Comparison of ENCODE assay signal across 8 cellular contexts in genomic region chr10:132319853-132320669, GRCh38. TPM values are rescaled to one million over a fixed set of nuclear protein-coding genes. Genes with fewer than 3 reads are reported as not detected.
DNase-seq lines count a peak whose midpoint lies in the region; ATAC-seq, FAIRE-seq and TF ChIP-seq lines count a peak whose summit lies in the region.

No MANE protein-coding gene starts in this region.

- in situ Hi-C loops in GM12878 (cut with MboI) = no loop called here

- DNase-seq in A673 (ENCODE audit: low spot score) (peak; percentile 63), NB4 (ENCODE audit: low read depth) (peak; percentile 95), GM12878 (ENCODE audit: low read depth, low spot score) (peak; percentile 66), osteocyte (ENCODE audit: extremely low spot score, unreplicated experiment) (no peak), NCI-H1436 (lab: John Stamatoyannopoulos, UW) (no peak), cerebellum (ENCODE audit: low spot score) (no peak)

- H3K4me1 Mint-ChIP-seq in osteocyte (ENCODE audit: unreplicated experiment) = peaks cover 41% of the 10 kb centered on the region

- H3K36me3 ChIP-seq in A673 (ENCODE audit: insufficient read depth, low read length, poor library complexity, severe bottlenecking) (no peaks in the 10 kb centered on the region), GM12878 (ENCODE audit: control insufficient read depth in 2 of 2, insufficient read depth in 2 of 2, low read length in 1 of 2) (peaks cover 0 to 3% of the 10 kb centered on the region in 2 experiments; a peak in 1 of 4 replicates)

- H3K9ac ChIP-seq in GM12878 (ENCODE audit: control insufficient read depth, insufficient read depth, low read length) = no peak overlapping the region

- POLR2A ChIA-PET in A673 (lab: Charles Lee; ENCODE audit: low non-redundant PET) = no interaction called here
- POLR2A ChIA-PET in GM12878 (lab: Charles Lee) = no interaction called here

- no peaks in the 10 kb centered on the region for H3K79me2 ChIP-seq in GM12878 (ENCODE audit: control insufficient read depth, insufficient read depth, low read length)

- 0 out of 2 replicates have a peak, but pooled peaks have one; percentile 5 for TF ChIP-seq RAD21 in GM12878 (IDR thresholded peaks at IDR 0.05; ENCODE audit: insufficient read depth, low read depth, low read length)

- peaks cover 31% of the 10 kb centered on the region for H3K4me1 ChIP-seq in A673 (ENCODE audit: insufficient read depth, low read length, poor library complexity, severe bottlenecking)
- H3K4me1 ChIP-seq in GM12878 (ENCODE audit: control insufficient read depth, insufficient read depth, low read length) = peaks cover 27% of the 10 kb centered on the region

- CTCF ChIA-PET in A673 (lab: Charles Lee) = interaction anchor here (0.6 kb wide), 1 partner anchor 73 kb away, joined by 3 read pairs; no protein-coding TSS in a partner anchor
- CTCF ChIA-PET in GM12878 (lab: Yijun Ruan, JAX) = no interaction called here

- H3K27me3 Mint-ChIP-seq in osteocyte (ENCODE audit: unreplicated experiment) = no peaks in the 10 kb centered on the region

- SMC1A ChIA-PET in GM12878 (lab: Charles Lee; ENCODE audit: uncharacterized antibody, unreplicated experiment) = interaction anchor here (1.0 kb wide), 1 partner anchor 67 kb away, joined by 3 read pairs; no protein-coding TSS in a partner anchor

- H3K4me3 ChIP-seq in A673 (ENCODE audit: low read depth, low read length, poor library complexity, severe bottlenecking) (no peak overlapping the region), NB4 (ENCODE audit: low read depth, low read length) (peak overlapping the region; percentile 12), GM12878 (no peak overlapping the region)

- H3K4me2 ChIP-seq in GM12878 (ENCODE audit: control insufficient read depth, insufficient read depth) = peak overlapping the region; percentile 77

- no peaks in the 10 kb centered on the region for H3K9me3 Mint-ChIP-seq in osteocyte (ENCODE audit: unreplicated experiment)

- peak overlapping the region; percentile 95 for H3K27ac Mint-ChIP-seq in osteocyte (ENCODE audit: unreplicated experiment)

- ATAC-seq in GM18502 (IDR thresholded peaks at IDR 0.05; ENCODE audit: poor library complexity, unreplicated experiment) (peak; percentile 99), HG02642 (IDR thresholded peaks at IDR 0.05; ENCODE audit: poor library complexity, unreplicated experiment) (peak; percentile 95), GM12878 (peak; percentile 100)

- FAIRE-seq in GM12878 (lab: Jason Lieb, UNC) = peak; percentile 97

- intact Hi-C loops in A673 (cut with micrococcal nuclease; ENCODE audit: unreplicated experiment) = no loop called here
- intact Hi-C loops in GM12878 (cut with micrococcal nuclease; ENCODE audit: unreplicated experiment) = loop anchor here (5.0 to 10.0 kb wide), 2 partner anchors 217 to 255 kb away; partner anchors contain the start of gene INPP5A

- RAD21 ChIA-PET in GM12878 (lab: Charles Lee; ENCODE audit: unreplicated experiment) = no interaction called here

- TF ChIP-seq CTCF in A673 (conservative IDR thresholded peaks at IDR 0.05; ENCODE audit: low read depth, low read length) (no peak), NB4 (IDR thresholded peaks at IDR 0.05; ENCODE audit: low read depth, low read length) (no peak), GM12878 (IDR thresholded peaks at IDR 0.05 in 2 of 3, conservative IDR thresholded peaks at IDR 0.05 in 1 of 3; ENCODE audit: control insufficient read depth in 2 of 3, extremely low read depth in 1 of 3, insufficient read depth in 1 of 3, low read depth in 3 of 3, low read length in 3 of 3) (no peak), osteocyte (IDR thresholded peaks at IDR 0.05) (no peak)

- 14% methylated on average over 15 of the region's 15 CpGs for WGBS in GM12878 (ENCODE audit: insufficient coverage, insufficient replicate concordance, low lambda C conversion rate, missing lambda C conversion rate)

- peak in 1 of 2 experiments; percentile 83; a peak in 1 of 4 replicates for TF ChIP-seq EP300 in GM12878 (IDR thresholded peaks at IDR 0.05; ENCODE audit: borderline replicate concordance in 1 of 2, control insufficient read depth in 1 of 2, low read depth in 2 of 2, low read length in 2 of 2)

- H4K20me1 ChIP-seq in GM12878 (ENCODE audit: control insufficient read depth, insufficient read depth) = no peaks in the 10 kb centered on the region

- H3K36me3 Mint-ChIP-seq in osteocyte (ENCODE audit: unreplicated experiment) = peaks cover 11% of the 10 kb centered on the region

- H3K27ac ChIP-seq in A673 (ENCODE audit: low read depth, low read length, poor library complexity, severe bottlenecking) (no peak overlapping the region), GM12878 (ENCODE audit: control insufficient read depth, insufficient read depth) (peak overlapping the region; percentile 17; the same call in 1 of the 2 replicates)

- TF ChIP-seq POLR2A in NB4 (IDR thresholded peaks at IDR 0.05; ENCODE audit: extremely low read depth, insufficient read length) (no peak), GM12878 (IDR thresholded peaks at IDR 0.05; ENCODE audit: low read depth, low read length) (no peak)

- no peaks in the 10 kb centered on the region for H3K9me3 ChIP-seq in A673 (ENCODE audit: low read depth, low read length, poor library complexity, severe bottlenecking)
- no peaks in the 10 kb centered on the region for H3K9me3 ChIP-seq in GM12878 (replicated peaks; ENCODE audit: control insufficient read depth, insufficient read depth, low read length)

- BruUV-seq in A673 (replicated peaks; lab: Mats Ljungman, UMichigan) (no TSS peak), GM12878 (replicated peaks; lab: Mats Ljungman, UMichigan) (no TSS peak)

- peak overlapping the region; percentile 12 for H3K4me3 Mint-ChIP-seq in osteocyte (ENCODE audit: unreplicated experiment)

- H2AFZ ChIP-seq in GM12878 (ENCODE audit: control insufficient read depth, low read depth, low read length) = peak overlapping the region; percentile 6; the same call in 1 of the 2 replicates

- H3K27me3 ChIP-seq in A673 (replicated peaks; ENCODE audit: insufficient read depth, low read depth, low read length, poor library complexity) (no peaks in the 10 kb centered on the region), GM12878 (replicated peaks in 1 of 2; ENCODE audit: control insufficient read depth in 2 of 2, insufficient read depth in 2 of 2, low read length in 1 of 2) (no peaks in the 10 kb centered on the region)

TF ChIP-seq in GM12878, 131 proteins besides CTCF, POLR2A, EP300 and RAD21 (continues in another document):
- no peak for TF ChIP-seq SIX5 (IDR thresholded peaks at IDR 0.05; ENCODE audit: low read depth, low read length, severe bottlenecking)
- 0 out of 2 replicates have a peak, but pooled peaks have one; percentile 31 for TF ChIP-seq CBX5 (IDR thresholded peaks at IDR 0.05; ENCODE audit: low read depth)
- 0 out of 2 replicates have a peak, but pooled peaks have one; percentile 37 for TF ChIP-seq PML (IDR thresholded peaks at IDR 0.05; ENCODE audit: low read length)
- peak; percentile 98 for TF ChIP-seq RUNX3 (IDR thresholded peaks at IDR 0.05; ENCODE audit: low read length)
- peak in 1 of 2 experiments; percentile 53; a peak in 1 of 3 replicates for TF ChIP-seq EGR1 (IDR thresholded peaks at IDR 0.05; ENCODE audit: borderline replicate concordance in 1 of 2, low read depth in 2 of 2, low read length in 2 of 2)
- TF ChIP-seq CBFB (IDR thresholded peaks at IDR 0.05; ENCODE audit: low read depth) = peak; percentile 89

RNA-seq across cellular contexts. Expression of gene LRRC27, which starts 11.9 kb away (rescaled TPM):
- total RNA-seq in A673 (2021) (11.5 and 12.2 TPM in 2 replicates), GM12878 (2014; rRNA removed) (6.3 and 6.8 TPM in 2 replicates), GM12878 (2014; rRNA removed; fragmentation: Illumina TruSeq; extraction: Trizol) (3.8 and 5.0 TPM in 2 replicates), GM12878 (2021) (3.3 and 4.5 TPM in 2 replicates), osteocyte (17.9 and 18.9 TPM in 2 replicates), cerebellum (16.6 TPM)
- total RNA-seq in GM12878 (2013; cell fraction: nucleolus; rRNA removed) = 16.5 and 22.5 TPM in 2 replicates
- 4.1 TPM for polyA plus RNA-seq in GM12878 (2011; ENCODE audit: low read depth)
- polyA plus RNA-seq in GM12878 (2011; rRNA removed) (0.62 and 0.84 TPM in 2 replicates), GM12878 (2014; fragmentation: Illumina TruSeq; extraction: Trizol) (4.6 and 6.4 TPM in 2 replicates), GM12878 (2014; fragmentation: Nextera tagmentation; extraction: Ambion mirVana) (under 1 TPM; 0.48 to 0.80 TPM), GM12878 (2014; rRNA removed) (4.3 and 6.9 TPM in 2 replicates), GM12878 (2016; fragmentation: Nextera tagmentation; extraction: Ambion mirVana) (1 to 10 TPM; 4.8 to 6.5 TPM)
- 0.72 and 0.82 TPM in 2 replicates for polyA plus RNA-seq in GM12878 (2011; cell fraction: cytosol; rRNA removed)
- polyA plus RNA-seq in GM12878 (2011; cell fraction: nucleus; rRNA removed) = 2.5 and 2.8 TPM in 2 replicates
- polyA plus RNA-seq in GM12878 (2012) = 4.0 and 4.5 TPM in 2 replicates
- polyA minus RNA-seq in GM12878 (2011; rRNA and poly(A)+ RNA removed) = 0.36 TPM in 1 of 2 replicates, not detected in the other
- polyA minus RNA-seq in GM12878 (2011; cell fraction: cytosol; rRNA and poly(A)+ RNA removed) = not detected in 2 replicates
- polyA minus RNA-seq in GM12878 (2011; cell fraction: nucleus; rRNA and poly(A)+ RNA removed) = 0.73 and 1.2 TPM in 2 replicates

RNA-seq across cellular contexts. Expression of gene STK32C, which starts 12.3 kb away (rescaled TPM):
- total RNA-seq in A673 (2021) (16.5 and 20.0 TPM in 2 replicates), GM12878 (2014; rRNA removed) (8.4 and 10.1 TPM in 2 replicates), GM12878 (2014; rRNA removed; fragmentation: Illumina TruSeq; extraction: Trizol) (3.8 and 4.5 TPM in 2 replicates), GM12878 (2021) (10.7 and 11.5 TPM in 2 replicates), osteocyte (15.7 and 17.3 TPM in 2 replicates), cerebellum (9.9 TPM)
- 2.5 and 5.1 TPM in 2 replicates for total RNA-seq in GM12878 (2013; cell fraction: nucleolus; rRNA removed)
- 8.7 TPM for polyA plus RNA-seq in GM12878 (2011; ENCODE audit: low read depth)
- polyA plus RNA-seq in GM12878 (2011; rRNA removed) (1.5 and 1.9 TPM in 2 replicates), GM12878 (2014; fragmentation: Illumina TruSeq; extraction: Trizol) (3.3 and 4.5 TPM in 2 replicates), GM12878 (2014; fragmentation: Nextera tagmentation; extraction: Ambion mirVana) (1 to 10 TPM; 1.6 to 4.1 TPM), GM12878 (2014; rRNA removed) (12.4 and 18.1 TPM in 2 replicates), GM12878 (2016; fragmentation: Nextera tagmentation; extraction: Ambion mirVana) (10 to 100 TPM; 10.5 to 11.3 TPM)
- polyA plus RNA-seq in GM12878 (2011; cell fraction: cytosol; rRNA removed) = 1.4 and 1.9 TPM in 2 replicates
- 1.1 and 2.6 TPM in 2 replicates for polyA plus RNA-seq in GM12878 (2011; cell fraction: nucleus; rRNA removed)
- polyA plus RNA-seq in GM12878 (2012) = 8.1 and 13.5 TPM in 2 replicates
- 0.62 TPM in 1 of 2 replicates, not detected in the other for polyA minus RNA-seq in GM12878 (2011; rRNA and poly(A)+ RNA removed)
- polyA minus RNA-seq in GM12878 (2011; cell fraction: cytosol; rRNA and poly(A)+ RNA removed) = not detected in 2 replicates
- polyA minus RNA-seq in GM12878 (2011; cell fraction: nucleus; rRNA and poly(A)+ RNA removed) = 0.36 and 0.96 TPM in 2 replicates

Comparison
In these comparisons a context has a peak if more than half of its experiments do, and no peak if none do; other contexts are left out.
1. DNase-seq: peak in A673 (single experiment), NB4 (single experiment) and GM12878 (single experiment); none in osteocyte (single experiment), NCI-H1436 (single experiment) and cerebellum (single experiment).
2. Peak in every context shown above with its lines, with median percentiles within 50 percentile points of each other: ATAC-seq.